Comparison of ENCODE assay signal across 2 cellular contexts in genomic region chr10:19835952-19836351, GRCh38.
TF ChIP-seq lines count a peak whose summit lies in the region.

No MANE protein-coding gene starts in this region.

TF ChIP-seq in WTC11, 78 proteins besides CTCF, POLR2A, EP300 and RAD21:
- TF ChIP-seq, protein P1, sequence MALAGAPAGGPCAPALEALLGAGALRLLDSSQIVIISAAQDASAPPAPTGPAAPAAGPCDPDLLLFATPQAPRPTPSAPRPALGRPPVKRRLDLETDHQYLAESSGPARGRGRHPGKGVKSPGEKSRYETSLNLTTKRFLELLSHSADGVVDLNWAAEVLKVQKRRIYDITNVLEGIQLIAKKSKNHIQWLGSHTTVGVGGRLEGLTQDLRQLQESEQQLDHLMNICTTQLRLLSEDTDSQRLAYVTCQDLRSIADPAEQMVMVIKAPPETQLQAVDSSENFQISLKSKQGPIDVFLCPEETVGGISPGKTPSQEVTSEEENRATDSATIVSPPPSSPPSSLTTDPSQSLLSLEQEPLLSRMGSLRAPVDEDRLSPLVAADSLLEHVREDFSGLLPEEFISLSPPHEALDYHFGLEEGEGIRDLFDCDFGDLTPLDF (CRISPR knock-in tag; IDR thresholded peaks at IDR 0.05) = no peak
- 0 out of 2 replicates have a peak, but pooled peaks have one; percentile 8 for TF ChIP-seq GTF2I (CRISPR knock-in tag; conservative IDR thresholded peaks at IDR 0.05)
- TF ChIP-seq RORB (CRISPR knock-in tag; IDR thresholded peaks at IDR 0.05) = no peak
- no peak for TF ChIP-seq OVOL2 (CRISPR knock-in tag; IDR thresholded peaks at IDR 0.05; ENCODE audit: borderline replicate concordance)
- TF ChIP-seq ZNF121 (CRISPR knock-in tag; IDR thresholded peaks at IDR 0.05) = peak; percentile 93; the same call in 1 of the 2 replicates
- TF ChIP-seq TP53 (CRISPR knock-in tag; IDR thresholded peaks at IDR 0.05) = no peak
- TF ChIP-seq ZBTB21 (CRISPR knock-in tag; IDR thresholded peaks at IDR 0.05; ENCODE audit: borderline replicate concordance) = no peak
- TF ChIP-seq NFATC4 (CRISPR knock-in tag; IDR thresholded peaks at IDR 0.05) = no peak

TF ChIP-seq in H1, 55 proteins besides CTCF, POLR2A, EP300 and RAD21 (continued from another document):
- no peak for TF ChIP-seq CHD2 (IDR thresholded peaks at IDR 0.05; ENCODE audit: low read length)
- TF ChIP-seq GTF2F1 (IDR thresholded peaks at IDR 0.05; ENCODE audit: borderline replicate concordance, low read depth, low read length) = no peak
- no peak for TF ChIP-seq TCF12 (IDR thresholded peaks at IDR 0.05; ENCODE audit: low read depth, low read length)
- TF ChIP-seq CREB1 (IDR thresholded peaks at IDR 0.05) = no peak
- TF ChIP-seq TEAD4 (IDR thresholded peaks at IDR 0.05; ENCODE audit: low read depth, low read length) = no peak
